1 cellular context compared by ENCODE assay signal in the genomic region with DNA sequence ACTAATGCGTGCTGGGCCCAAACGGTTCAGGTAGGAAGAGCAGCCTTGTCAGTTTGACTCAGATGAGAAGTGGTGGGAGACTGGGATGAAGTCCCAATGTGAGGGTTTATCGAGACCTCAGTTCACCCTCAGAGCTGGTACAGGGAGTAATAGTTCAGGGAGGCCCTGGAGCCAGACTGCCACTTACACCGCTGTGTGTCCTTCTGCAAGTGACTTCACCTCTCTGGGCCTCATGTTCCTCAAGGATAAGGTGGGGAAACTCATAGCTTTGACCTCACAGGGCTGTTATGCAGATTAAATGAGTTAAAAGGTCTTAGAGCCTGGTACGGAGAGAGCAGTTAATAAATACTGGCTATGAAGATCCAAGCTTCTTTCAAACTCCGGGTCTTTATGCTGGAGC.
TF ChIP-seq lines count a peak whose summit lies in the region.

No MANE protein-coding gene starts in this region.

TF ChIP-seq in K562, 482 proteins besides CTCF, POLR2A, EP300 and RAD21 (continued from another document):
- TF ChIP-seq, protein P1, sequence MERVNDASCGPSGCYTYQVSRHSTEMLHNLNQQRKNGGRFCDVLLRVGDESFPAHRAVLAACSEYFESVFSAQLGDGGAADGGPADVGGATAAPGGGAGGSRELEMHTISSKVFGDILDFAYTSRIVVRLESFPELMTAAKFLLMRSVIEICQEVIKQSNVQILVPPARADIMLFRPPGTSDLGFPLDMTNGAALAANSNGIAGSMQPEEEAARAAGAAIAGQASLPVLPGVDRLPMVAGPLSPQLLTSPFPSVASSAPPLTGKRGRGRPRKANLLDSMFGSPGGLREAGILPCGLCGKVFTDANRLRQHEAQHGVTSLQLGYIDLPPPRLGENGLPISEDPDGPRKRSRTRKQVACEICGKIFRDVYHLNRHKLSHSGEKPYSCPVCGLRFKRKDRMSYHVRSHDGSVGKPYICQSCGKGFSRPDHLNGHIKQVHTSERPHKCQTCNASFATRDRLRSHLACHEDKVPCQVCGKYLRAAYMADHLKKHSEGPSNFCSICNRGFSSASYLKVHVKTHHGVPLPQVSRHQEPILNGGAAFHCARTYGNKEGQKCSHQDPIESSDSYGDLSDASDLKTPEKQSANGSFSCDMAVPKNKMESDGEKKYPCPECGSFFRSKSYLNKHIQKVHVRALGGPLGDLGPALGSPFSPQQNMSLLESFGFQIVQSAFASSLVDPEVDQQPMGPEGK (CRISPR knock-in tag; IDR thresholded peaks at IDR 0.05; ENCODE audit: borderline replicate concordance) = no peak
- TF ChIP-seq CC2D1A (IDR thresholded peaks at IDR 0.05) = no peak
TF ChIP-seq in K562: peak in this region for 3.
